8 cellular contexts compared by ENCODE assay signal in genomic region chr1:1349256-1350012, GRCh38. TPM values are rescaled to one million over a fixed set of nuclear protein-coding genes. Genes with fewer than 3 reads are reported as not detected.
A peak's percentile ranks its signal among the peaks of the same experiment; 100 is the strongest.
DNase-seq lines count a peak whose midpoint lies in the region; ATAC-seq and TF ChIP-seq lines count a peak whose summit lies in the region.

DVL1 (minus strand) TSS chr1:1349418; CDS start chr1:1349065, 353 bp downstream.

- no peaks in the 10 kb centered on the region for H3K27me3 ChIP-seq in SU-DHL-6 (ENCODE audit: low read length)
- H3K27me3 ChIP-seq in adrenal gland = peaks cover 15% of the 10 kb centered on the region
- peaks cover 0 to 30% (median 18%) of the 10 kb centered on the region in 7 donors for H3K27me3 ChIP-seq in heart right ventricle
- no peaks in the 10 kb centered on the region for H3K27me3 ChIP-seq in prostate gland (replicated peaks; ENCODE audit: insufficient read depth)
- H3K27me3 ChIP-seq in uterus = no peaks in the 10 kb centered on the region

- no peak within 1 kb of the TSS for H2AFZ ChIP-seq in SU-DHL-6 (ENCODE audit: low read depth, low read length, severe bottlenecking)

- DNase-seq in CD1c-positive myeloid dendritic cell (ENCODE audit: extremely low spot score) = peak; percentile 86
- DNase-seq in GM19238 (ENCODE audit: insufficient read length, low spot score) = peak; percentile 96
- DNase-seq in adrenal gland = peak in 4 of 7 donors; percentile 59 to 72 (median 64)
- peak; percentile 67 to 79 for DNase-seq in heart right ventricle
- DNase-seq in prostate gland (ENCODE audit: low spot score) = peak; percentile 33
- peak; percentile 65 to 75 for DNase-seq in uterus

- TF ChIP-seq CTCF in SU-DHL-6 (IDR thresholded peaks at IDR 0.05; ENCODE audit: insufficient read depth, low read length, poor library complexity, severe bottlenecking) (peak; percentile 43), adrenal gland (IDR thresholded peaks at IDR 0.05) (peak; percentile 5 to 61 (median 38)), heart right ventricle (IDR thresholded peaks at IDR 0.05) (peak; percentile 12 to 64 (median 50)), prostate gland (IDR thresholded peaks at IDR 0.05) (peak; percentile 33 to 78 (median 54)), uterus (IDR thresholded peaks at IDR 0.05) (peak; percentile 33 to 71 (median 64))

- intact Hi-C loops in adrenal gland (cut with DNase I) (no loop called here), heart right ventricle (cut with DNase I) (loop anchor here in 3 of 10 donors (2.0 to 5.0 kb wide), 2 partner anchors 25 to 42 kb away; partner anchors contain the start of genes ACAP3 (in 2 of the 3), PUSL1 (in 2 of the 3), CPTP (in 1 of the 3) and INTS11 (in 1 of the 3)), prostate gland (cut with DNase I) (loop anchor here (5.0 kb wide), 1 partner anchor 42 kb away; the partner anchor contains the start of genes ACAP3 and PUSL1), uterus (cut with DNase I; ENCODE audit: low total_unique reads) (loop anchor here (10.0 kb wide), 1 partner anchor 45 kb away; the partner anchor contains the start of genes ACAP3 and PUSL1)

- TF ChIP-seq POLR2A in adrenal gland (IDR thresholded peaks at IDR 0.05) (peak; percentile 38 to 51), prostate gland (IDR thresholded peaks at IDR 0.05) (peak; percentile 17), uterus (IDR thresholded peaks at IDR 0.05) (peak; percentile 30 to 72)

- H3K9me2 ChIP-seq in SU-DHL-6 (replicated peaks; ENCODE audit: insufficient read depth, low read length) = no peaks in the 10 kb centered on the region

- H3K27ac ChIP-seq in SU-DHL-6 (ENCODE audit: low read depth, low read length) (peak within 1 kb of the TSS; percentile 62), adrenal gland (peak within 1 kb of the TSS; percentile 60 to 95 (median 75)), heart right ventricle (peak within 1 kb of the TSS; percentile 81 to 95 (median 92)), prostate gland (peak within 1 kb of the TSS; percentile 85 to 87), uterus (peak within 1 kb of the TSS; percentile 95 to 97)

- H3K36me3 ChIP-seq in SU-DHL-6 (ENCODE audit: low read length) (no peaks in the 10 kb centered on the region), adrenal gland (replicated peaks in 1 of 2) (no peaks in the 10 kb centered on the region), heart right ventricle (peaks cover 0 to 15% (median 0%) of the 10 kb centered on the region in 9 donors), prostate gland (no peaks in the 10 kb centered on the region), uterus (no peaks in the 10 kb centered on the region)

- peak within 1 kb of the TSS; percentile 78 for H3K9ac ChIP-seq in SU-DHL-6 (ENCODE audit: low read length)

- peak within 1 kb of the TSS; percentile 88 for H3K4me3 ChIP-seq in SU-DHL-6 (ENCODE audit: insufficient read depth, low read length, poor library complexity, severe bottlenecking)
- peak within 1 kb of the TSS; percentile 35 to 98 (median 52) for H3K4me3 ChIP-seq in adrenal gland
- H3K4me3 ChIP-seq in heart right ventricle = peak within 1 kb of the TSS; percentile 61 to 80 (median 74)
- peak within 1 kb of the TSS; percentile 74 to 82 for H3K4me3 ChIP-seq in prostate gland
- H3K4me3 ChIP-seq in uterus = peak within 1 kb of the TSS; percentile 50 to 85

- peaks cover 6% of the 10 kb centered on the region; the same call in 1 of the 2 replicates for H3F3A ChIP-seq in SU-DHL-6 (ENCODE audit: insufficient read depth)

- peak within 1 kb of the TSS; percentile 91 for H3K4me2 ChIP-seq in SU-DHL-6 (ENCODE audit: low read depth, low read length, poor library complexity, severe bottlenecking)

- peak; percentile 49 for ATAC-seq in HG03565 (IDR thresholded peaks at IDR 0.05; ENCODE audit: unreplicated experiment)
- ATAC-seq in heart right ventricle = peak in 7 of 8 donors; percentile 4 to 63 (median 23)

- no peaks in the 10 kb centered on the region for H4K20me1 ChIP-seq in SU-DHL-6 (ENCODE audit: low read depth, low read length)

- H3K9me3 ChIP-seq in SU-DHL-6 (ENCODE audit: insufficient read depth, low read length) (no peaks in the 10 kb centered on the region), adrenal gland (replicated peaks in 1 of 3) (no peaks in the 10 kb centered on the region), heart right ventricle (no peaks in the 10 kb centered on the region), prostate gland (no peaks in the 10 kb centered on the region), uterus (no peaks in the 10 kb centered on the region)

- 0 to 1% (median 1%) methylated on average over 42 to 115 of the region's 122 CpGs; no CpG with 5 or more reads in 1 of the 4 donors for WGBS in adrenal gland, 4 donors
- WGBS in heart right ventricle, 2 donors = 0% methylated on average over 50 to 118 of the region's 122 CpGs
- WGBS in prostate gland = under 1% methylated on average over 26 of the region's 122 CpGs

- peaks cover 6% of the 10 kb centered on the region; the same call in 1 of the 2 replicates for H3K79me2 ChIP-seq in SU-DHL-6 (ENCODE audit: insufficient read depth, low read length)

- peaks cover 39 to 42% of the 10 kb centered on the region in 2 donors for H3K4me1 ChIP-seq in adrenal gland (replicated peaks in 1 of 2)
- peaks cover 34 to 73% (median 67%) of the 10 kb centered on the region in 9 donors for H3K4me1 ChIP-seq in heart right ventricle
- peaks cover 14% of the 10 kb centered on the region for H3K4me1 ChIP-seq in prostate gland (replicated peaks)
- H3K4me1 ChIP-seq in uterus = peaks cover 21 to 28% of the 10 kb centered on the region in 2 donors

RNA-seq across cellular contexts. Expression of gene DVL1, which starts in this region (rescaled TPM):
- total RNA-seq in adrenal gland (100 to 1,000 TPM in 3 of 8 donors, 10 to 100 TPM in 5; 61.0 to 137 (median 89.2) TPM), heart right ventricle (100 to 1,000 TPM in 3 of 10 donors, 10 to 100 TPM in 7; 64.7 to 153 (median 78.0) TPM), prostate gland (100 to 1,000 TPM in 1 of 2 donors, 10 to 100 TPM in 1; 70.5 to 165 TPM), uterus (10 to 100 TPM; 35.6 to 94.5 (median 49.7) TPM)
- polyA plus RNA-seq in adrenal gland (100 to 1,000 TPM in 2 of 3 donors, 1 to 10 TPM in 1; 4.0 to 279 (median 144) TPM), heart right ventricle (100 to 1,000 TPM in 1 of 2 donors, 10 to 100 TPM in 1; 75.4 to 153 TPM)

Comparison
In these comparisons a context has a peak if more than half of its experiments do, and no peak if none do; other contexts are left out.
1. Peak in every context shown above with its lines: DNase-seq, ATAC-seq, H3K4me3 ChIP-seq and H3K27ac ChIP-seq.
2. DNase-seq: peak in every context shown above with its lines; median percentile 96 in GM19238; 86 in CD1c-positive myeloid dendritic cell; 73 in heart right ventricle; 70 in uterus; 64 in adrenal gland; 33 in prostate gland.
3. intact Hi-C loops: an anchor here in prostate gland (5.0 kb wide) and uterus (10.0 kb wide); none called in adrenal gland.